2 cellular contexts compared by ENCODE assay signal in the genomic region with DNA sequence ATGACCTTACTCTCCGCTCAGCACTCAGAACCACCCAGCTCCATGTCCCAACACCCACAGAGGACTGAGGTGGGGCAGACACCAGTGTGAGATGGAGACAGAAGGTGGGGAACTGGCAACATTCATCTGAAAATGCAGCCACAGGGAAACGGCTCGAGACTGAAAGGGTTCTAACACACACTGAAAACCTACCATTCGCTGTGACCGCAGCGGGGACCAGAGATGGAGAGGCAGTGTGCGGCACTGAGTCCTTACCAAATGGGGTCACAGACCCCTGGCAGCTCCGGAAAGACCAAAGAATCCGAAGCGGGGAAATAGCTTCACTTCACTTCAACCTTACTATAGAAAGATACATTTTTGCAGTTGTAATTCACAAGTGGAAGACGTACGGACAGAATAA.
TF ChIP-seq lines count a peak whose summit lies in the region.

No MANE protein-coding gene starts in this region.

TF ChIP-seq in SK-N-SH, 30 proteins besides CTCF, POLR2A, EP300 and RAD21 (continued from another document):
- no peak for TF ChIP-seq SMC3 (IDR thresholded peaks at IDR 0.05; ENCODE audit: low read depth, low read length)
- TF ChIP-seq, protein P1, sequence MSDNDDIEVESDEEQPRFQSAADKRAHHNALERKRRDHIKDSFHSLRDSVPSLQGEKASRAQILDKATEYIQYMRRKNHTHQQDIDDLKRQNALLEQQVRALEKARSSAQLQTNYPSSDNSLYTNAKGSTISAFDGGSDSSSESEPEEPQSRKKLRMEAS (IDR thresholded peaks at IDR 0.05; ENCODE audit: low read depth) = no peak
- no peak for TF ChIP-seq SIN3A (IDR thresholded peaks at IDR 0.05; ENCODE audit: borderline replicate concordance, low read depth, low read length)

TF ChIP-seq in SK-N-SH treated with all-trans-retinoic acid at 6 μM for 48 hours, 23 proteins besides CTCF, POLR2A, EP300 and RAD21 (continued from another document):
- TF ChIP-seq GLIS3 (CRISPR knock-in tag; IDR thresholded peaks at IDR 0.05) (no peak), OSR1 (CRISPR knock-in tag; IDR thresholded peaks at IDR 0.05) (no peak), ESRRG (CRISPR knock-in tag; IDR thresholded peaks at IDR 0.05) (no peak), TCF4 (CRISPR knock-in tag; IDR thresholded peaks at IDR 0.05; ENCODE audit: borderline replicate concordance) (no peak), ZNF70 (CRISPR knock-in tag; IDR thresholded peaks at IDR 0.05) (no peak), ZFP30 (CRISPR knock-in tag; IDR thresholded peaks at IDR 0.05) (no peak), ISL1 (CRISPR knock-in tag; IDR thresholded peaks at IDR 0.05) (no peak), ARNTL (CRISPR knock-in tag; IDR thresholded peaks at IDR 0.05; ENCODE audit: borderline replicate concordance, low read depth) (no peak), BACH2 (CRISPR knock-in tag; IDR thresholded peaks at IDR 0.05; ENCODE audit: borderline replicate concordance) (no peak), ZC3H10 (CRISPR knock-in tag; IDR thresholded peaks at IDR 0.05) (no peak), ZNF565 (CRISPR knock-in tag; conservative IDR thresholded peaks at IDR 0.05; ENCODE audit: low read depth) (no peak), SNAI2 (CRISPR knock-in tag; IDR thresholded peaks at IDR 0.05) (no peak), ZNF8 (CRISPR knock-in tag; IDR thresholded peaks at IDR 0.05) (no peak), CSDC2 (CRISPR knock-in tag; IDR thresholded peaks at IDR 0.05) (no peak), PPARA (CRISPR knock-in tag; IDR thresholded peaks at IDR 0.05; ENCODE audit: borderline replicate concordance) (no peak), TOX (CRISPR knock-in tag; IDR thresholded peaks at IDR 0.05; ENCODE audit: borderline replicate concordance) (no peak)
- TF ChIP-seq, protein P2, sequence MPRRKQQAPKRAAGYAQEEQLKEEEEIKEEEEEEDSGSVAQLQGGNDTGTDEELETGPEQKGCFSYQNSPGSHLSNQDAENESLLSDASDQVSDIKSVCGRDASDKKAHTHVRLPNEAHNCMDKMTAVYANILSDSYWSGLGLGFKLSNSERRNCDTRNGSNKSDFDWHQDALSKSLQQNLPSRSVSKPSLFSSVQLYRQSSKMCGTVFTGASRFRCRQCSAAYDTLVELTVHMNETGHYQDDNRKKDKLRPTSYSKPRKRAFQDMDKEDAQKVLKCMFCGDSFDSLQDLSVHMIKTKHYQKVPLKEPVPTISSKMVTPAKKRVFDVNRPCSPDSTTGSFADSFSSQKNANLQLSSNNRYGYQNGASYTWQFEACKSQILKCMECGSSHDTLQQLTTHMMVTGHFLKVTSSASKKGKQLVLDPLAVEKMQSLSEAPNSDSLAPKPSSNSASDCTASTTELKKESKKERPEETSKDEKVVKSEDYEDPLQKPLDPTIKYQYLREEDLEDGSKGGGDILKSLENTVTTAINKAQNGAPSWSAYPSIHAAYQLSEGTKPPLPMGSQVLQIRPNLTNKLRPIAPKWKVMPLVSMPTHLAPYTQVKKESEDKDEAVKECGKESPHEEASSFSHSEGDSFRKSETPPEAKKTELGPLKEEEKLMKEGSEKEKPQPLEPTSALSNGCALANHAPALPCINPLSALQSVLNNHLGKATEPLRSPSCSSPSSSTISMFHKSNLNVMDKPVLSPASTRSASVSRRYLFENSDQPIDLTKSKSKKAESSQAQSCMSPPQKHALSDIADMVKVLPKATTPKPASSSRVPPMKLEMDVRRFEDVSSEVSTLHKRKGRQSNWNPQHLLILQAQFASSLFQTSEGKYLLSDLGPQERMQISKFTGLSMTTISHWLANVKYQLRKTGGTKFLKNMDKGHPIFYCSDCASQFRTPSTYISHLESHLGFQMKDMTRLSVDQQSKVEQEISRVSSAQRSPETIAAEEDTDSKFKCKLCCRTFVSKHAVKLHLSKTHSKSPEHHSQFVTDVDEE (CRISPR knock-in tag; IDR thresholded peaks at IDR 0.05) = no peak
- TF ChIP-seq, protein P3, sequence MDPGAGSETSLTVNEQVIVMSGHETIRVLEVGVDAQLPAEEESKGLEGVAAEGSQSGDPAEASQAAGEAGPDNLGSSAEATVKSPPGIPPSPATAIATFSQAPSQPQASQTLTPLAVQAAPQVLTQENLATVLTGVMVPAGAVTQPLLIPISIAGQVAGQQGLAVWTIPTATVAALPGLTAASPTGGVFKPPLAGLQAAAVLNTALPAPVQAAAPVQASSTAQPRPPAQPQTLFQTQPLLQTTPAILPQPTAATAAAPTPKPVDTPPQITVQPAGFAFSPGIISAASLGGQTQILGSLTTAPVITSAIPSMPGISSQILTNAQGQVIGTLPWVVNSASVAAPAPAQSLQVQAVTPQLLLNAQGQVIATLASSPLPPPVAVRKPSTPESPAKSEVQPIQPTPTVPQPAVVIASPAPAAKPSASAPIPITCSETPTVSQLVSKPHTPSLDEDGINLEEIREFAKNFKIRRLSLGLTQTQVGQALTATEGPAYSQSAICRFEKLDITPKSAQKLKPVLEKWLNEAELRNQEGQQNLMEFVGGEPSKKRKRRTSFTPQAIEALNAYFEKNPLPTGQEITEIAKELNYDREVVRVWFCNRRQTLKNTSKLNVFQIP (CRISPR knock-in tag; IDR thresholded peaks at IDR 0.05; ENCODE audit: borderline replicate concordance, low read depth) = no peak
